ENCODE assay signal across 27 cellular contexts in genomic region chr9:133268335-133269056, GRCh38. TPM values are rescaled to one million over a fixed set of nuclear protein-coding genes. Genes with fewer than 3 reads are reported as not detected.
"Had no signal": no experiment of that assay in that cellular context is flagged by ENCODE, and none has a peak within 500 bp of the region (broad histone marks: within the 10 kb centered on the region; RNA-seq: fewer than 3 reads in every experiment).

No MANE protein-coding gene starts in this region.

- H3K4me1 ChIP-seq: gastrocnemius medialis, lower lobe of right lung, prostate gland, sigmoid colon, tibial artery had no signal

- DNase-seq: activated CD4-positive, alpha-beta memory T cell treated with anti-CD3 and anti-CD28 coated beads, Interleukin-2, amount 10 ng/mL, durations not matched to agents 7 days and 5 days; activated CD4-positive, alpha-beta T cell treated with anti-CD3 and anti-CD28 coated beads for 1 hour; activated CD4-positive, alpha-beta T cell treated with anti-CD3 and anti-CD28 coated beads, Interleukin-2, amount 10 ng/mL, durations not matched to agents 7 days and 5 days; activated effector memory CD4-positive, alpha-beta T cell treated with Interleukin-2 at 50 U/mL for 16 hours; activated naive CD4-positive, alpha-beta T cell treated with Interleukin-2 at 50 U/mL for 16 hours; aorta; cerebellar nuclear complex; cortex of kidney; effector memory CD8-positive, alpha-beta T cell; gastrocnemius medialis; lower lobe of right lung; mesenchymal stem cell; natural killer cell; sigmoid colon; stimulated activated CD4-positive, alpha-beta T cell treated with anti-CD3 and anti-CD28 coated beads, Interleukin-2, amount 100 ng/mL, for 24 hours; stimulated activated naive B cell treated with anti-CD40 and anti-IgM and Interleukin-4, amounts not matched to agents 10 μg/mL and 1 μg/mL and 100 μg/mL, for 72 hours; stomach; tibial artery had no signal

- FAIRE-seq: small intestine had no signal

- H3K36me3 ChIP-seq: cardiac muscle cell, gastrocnemius medialis, lower lobe of right lung, prostate gland, sigmoid colon, stomach, tibial artery had no signal

- H3K4me3 ChIP-seq: cardiac muscle cell, gastrocnemius medialis, lower lobe of right lung, prostate gland, sigmoid colon, stomach, tibial artery had no signal

- H3K27me3 ChIP-seq: sigmoid colon had no signal

- H3K27ac ChIP-seq: cardiac muscle cell, gastrocnemius medialis, lower lobe of right lung, prostate gland, sigmoid colon, stomach, tibial artery had no signal

- H3K9me3 ChIP-seq: gastrocnemius medialis, lower lobe of right lung, prostate gland, sigmoid colon, stomach, tibial artery had no signal

RNA-seq across cellular contexts. Expression of gene ABO, which starts 6.5 kb away (rescaled TPM):
- total RNA-seq: osteocyte had no signal
- polyA plus RNA-seq: cardiac muscle cell had no signal

RNA-seq across cellular contexts. Expression of gene OBP2B, which starts 59.4 kb away (rescaled TPM):
- total RNA-seq: activated CD4-positive, alpha-beta memory T cell treated with anti-CD3 and anti-CD28 coated beads, Interleukin-2, amount 10 ng/mL, durations not matched to agents 7 days and 5 days; activated CD4-positive, alpha-beta T cell treated with anti-CD3 and anti-CD28 coated beads, Interleukin-2, amount 10 ng/mL, durations not matched to agents 7 days and 5 days; aorta; cardiac muscle cell; gastrocnemius medialis; kidney epithelial cell; left lobe of liver; lower lobe of right lung; natural killer cell; osteocyte; sigmoid colon; stomach; T-helper 1 cell treated with Interleukin-12 subunit alpha and Interleukin-12 subunit beta and Interleukin-4 antibody, amounts not matched to agents 30 ng/mL and 1 ng/mL, for 36 hours; urinary bladder had no signal
- polyA plus RNA-seq: adipose tissue, aorta, sigmoid colon, small intestine, stomach, urinary bladder had no signal
